Comparison of ENCODE assay signal across 21 cellular contexts in the genomic region with DNA sequence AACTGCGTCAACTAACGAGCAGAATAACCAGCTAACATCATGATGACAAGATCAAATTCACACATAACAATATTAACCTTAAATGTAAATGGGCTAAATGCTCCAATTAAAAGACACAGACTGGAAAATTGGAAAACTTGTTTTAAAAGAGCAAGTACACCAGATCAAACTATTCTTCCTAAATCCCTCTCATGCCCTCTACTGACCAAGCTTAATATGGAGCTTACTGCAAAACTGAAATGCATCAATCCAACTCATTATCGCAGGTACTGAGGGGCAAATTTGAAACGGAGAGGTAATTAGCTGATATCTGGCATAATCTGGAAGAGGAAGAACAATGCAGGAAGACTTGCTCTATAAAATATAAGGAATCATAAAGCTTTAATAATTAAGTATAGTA.
DNase-seq lines count a peak whose midpoint lies in the region; FAIRE-seq and TF ChIP-seq lines count a peak whose summit lies in the region.
"Had no signal": no experiment of that assay in that cellular context is flagged by ENCODE, and none has a peak within 500 bp of the region (broad histone marks: within the 10 kb centered on the region; RNA-seq: fewer than 3 reads in every experiment).

No MANE protein-coding gene starts in this region.

- no peaks in the 10 kb centered on the region for H3K79me2 ChIP-seq in Loucy (ENCODE audit: insufficient read depth, low read length)
- H3K79me2 ChIP-seq in astrocyte (ENCODE audit: insufficient read depth, low read length) = no peaks in the 10 kb centered on the region

- H3K27me3 Mint-ChIP-seq in astrocyte (ENCODE audit: low read depth, unreplicated experiment) (no peaks in the 10 kb centered on the region), progenitor cell of endocrine pancreas (no peaks in the 10 kb centered on the region)
- H3K27me3 Mint-ChIP-seq: CD8-positive, alpha-beta memory T cell; central memory CD8-positive, alpha-beta T cell had no signal

- H3K4me3 Mint-ChIP-seq in astrocyte (ENCODE audit: unreplicated experiment) (no peak overlapping the region), progenitor cell of endocrine pancreas (ENCODE audit: low read depth) (no peak overlapping the region)
- H3K4me3 Mint-ChIP-seq: activated T-helper 1 cell treated with anti-CD3 and anti-CD28 coated beads, Interleukin-12 subunit alpha, Interleukin-12 subunit beta, Interleukin-2, Interleukin-4 antibody, amounts not matched to agents 30 ng/mL and 10 ng/mL and 1 ng/mL, durations not matched to agents 14 hours and 24 hours and 36 hours; CD8-positive, alpha-beta memory T cell; central memory CD8-positive, alpha-beta T cell had no signal

- H3K4me3 ChIP-seq in Loucy (ENCODE audit: low read length, poor library complexity, severe bottlenecking) (no peak overlapping the region), astrocyte (ENCODE audit: insufficient read depth, low read depth, low read length) (no peak overlapping the region), esophagus squamous epithelium (no peak overlapping the region), coronary artery (no peak overlapping the region)
- H3K4me3 ChIP-seq: uterus had no signal

- no peaks in the 10 kb centered on the region for H3K4me1 Mint-ChIP-seq in astrocyte (ENCODE audit: low read depth, unreplicated experiment)
- H3K4me1 Mint-ChIP-seq in progenitor cell of endocrine pancreas (ENCODE audit: low read depth) = no peaks in the 10 kb centered on the region
- H3K4me1 Mint-ChIP-seq: CD8-positive, alpha-beta memory T cell; central memory CD8-positive, alpha-beta T cell had no signal

- H3K36me3 ChIP-seq in Loucy (ENCODE audit: insufficient read depth, low read length) (no peaks in the 10 kb centered on the region), astrocyte (ENCODE audit: insufficient read depth, low read length) (no peaks in the 10 kb centered on the region), esophagus squamous epithelium (no peaks in the 10 kb centered on the region)
- H3K36me3 ChIP-seq: uterus had no signal

- H3K27me3 ChIP-seq in Loucy (ENCODE audit: insufficient read depth, low read length, poor library complexity, severe bottlenecking) (no peaks in the 10 kb centered on the region), astrocyte (ENCODE audit: insufficient read depth, low read length) (no peaks in the 10 kb centered on the region), esophagus squamous epithelium (no peaks in the 10 kb centered on the region)
- H3K27me3 ChIP-seq: uterus had no signal

- H3K27ac ChIP-seq in astrocyte (ENCODE audit: low read depth, low read length) (no peak overlapping the region), esophagus squamous epithelium (no peak overlapping the region), coronary artery (no peak overlapping the region)
- H3K27ac ChIP-seq: uterus had no signal

- no peaks in the 10 kb centered on the region for H3K9me2 ChIP-seq in Loucy (replicated peaks; ENCODE audit: low read depth, low read length)

- H3K4me1 ChIP-seq in Loucy (ENCODE audit: insufficient read depth, low read length, poor library complexity, severe bottlenecking) = no peaks in the 10 kb centered on the region
- no peaks in the 10 kb centered on the region for H3K4me1 ChIP-seq in astrocyte (ENCODE audit: insufficient read depth, low read length)
- H3K4me1 ChIP-seq in esophagus squamous epithelium = no peaks in the 10 kb centered on the region
- H3K4me1 ChIP-seq: uterus had no signal

- 90% methylated on average over 4 of the region's 4 CpGs for WGBS in esophagus squamous epithelium, 2 donors

- H3K4me2 ChIP-seq in Loucy (ENCODE audit: low read depth, low read length, poor library complexity, severe bottlenecking) (no peak overlapping the region), astrocyte (ENCODE audit: low read length) (no peak overlapping the region)

- H3K36me3 Mint-ChIP-seq in astrocyte (ENCODE audit: low read depth, unreplicated experiment) (no peaks in the 10 kb centered on the region), progenitor cell of endocrine pancreas (ENCODE audit: insufficient read depth) (no peaks in the 10 kb centered on the region)
- H3K36me3 Mint-ChIP-seq: CD8-positive, alpha-beta memory T cell had no signal

- DNase-seq in NCI-H748 (lab: John Stamatoyannopoulos, UW; ENCODE audit: unreplicated experiment) (peak; percentile 47), NCI-H748 treated with DMSO at 0.1 percent for 48 hours (lab: John Stamatoyannopoulos, UW) (no peak), astrocyte (ENCODE audit: low read depth) (no peak), progenitor cell of endocrine pancreas (ENCODE audit: low spot score, unreplicated experiment) (no peak), NCI-H82 (lab: John Stamatoyannopoulos, UW) (no peak), esophagus squamous epithelium (lab: John Stamatoyannopoulos, UW) (no peak), coronary artery (ENCODE audit: low spot score) (no peak)
- DNase-seq: CD8-positive, alpha-beta memory T cell; effector memory CD4-positive, alpha-beta T cell; hypothalamus; left cardiac atrium; MV-4-11; NCI-H345; occipital lobe; stimulated activated CD4-positive, alpha-beta T cell treated with anti-CD3 and anti-CD28 coated beads, Interleukin-1b, Interleukin-23, amount 100 ng/mL, for 48 hours; uterus had no signal

- H2AFZ ChIP-seq in Loucy (ENCODE audit: low read length) (no peak overlapping the region), astrocyte (ENCODE audit: low read depth, low read length) (no peak overlapping the region)

- TF ChIP-seq POLR2A in esophagus squamous epithelium (IDR thresholded peaks at IDR 0.05) = no peak

- H3F3A ChIP-seq in Loucy (ENCODE audit: low read depth) = no peaks in the 10 kb centered on the region

- peaks cover 3% of the 10 kb centered on the region for H3K9me3 Mint-ChIP-seq in astrocyte (ENCODE audit: unreplicated experiment)
- peaks cover 4% of the 10 kb centered on the region for H3K9me3 Mint-ChIP-seq in progenitor cell of endocrine pancreas (ENCODE audit: low read depth)

- H3K9ac ChIP-seq in Loucy (ENCODE audit: low read depth, low read length, poor library complexity, severe bottlenecking) (no peak overlapping the region), astrocyte (ENCODE audit: low read length) (no peak overlapping the region)

- TF ChIP-seq CTCF in Loucy (conservative IDR thresholded peaks at IDR 0.05; ENCODE audit: low read length) (peak; percentile 38), astrocyte (IDR thresholded peaks at IDR 0.05; ENCODE audit: insufficient read depth, low read depth, low read length) (peak; percentile 13), progenitor cell of endocrine pancreas (IDR thresholded peaks at IDR 0.05; ENCODE audit: unreplicated experiment) (peak; percentile 32), esophagus squamous epithelium (IDR thresholded peaks at IDR 0.05) (no peak), coronary artery (IDR thresholded peaks at IDR 0.05) (no peak)

- H4K20me1 ChIP-seq in Loucy (ENCODE audit: insufficient read depth, low read length, poor library complexity, severe bottlenecking) (no peaks in the 10 kb centered on the region), astrocyte (ENCODE audit: insufficient read depth, low read length) (no peaks in the 10 kb centered on the region)

- no peak overlapping the region for H3K27ac Mint-ChIP-seq in astrocyte (ENCODE audit: unreplicated experiment)
- H3K27ac Mint-ChIP-seq in progenitor cell of endocrine pancreas = no peak overlapping the region
- H3K27ac Mint-ChIP-seq: activated T-helper 1 cell treated with anti-CD3 and anti-CD28 coated beads, Interleukin-12 subunit alpha, Interleukin-12 subunit beta, Interleukin-2, Interleukin-4 antibody, amounts not matched to agents 30 ng/mL and 10 ng/mL and 1 ng/mL, durations not matched to agents 14 hours and 24 hours and 36 hours; CD8-positive, alpha-beta memory T cell had no signal

- intact Hi-C loops in esophagus squamous epithelium (cut with DNase I) = no loop called here

- FAIRE-seq in astrocyte (lab: Jason Lieb, UNC) = no peak
- FAIRE-seq: G401.6, GM12891 had no signal

- H3K9me3 ChIP-seq in Loucy (ENCODE audit: insufficient read depth, low read depth, low read length) = no peaks in the 10 kb centered on the region
- no peaks in the 10 kb centered on the region for H3K9me3 ChIP-seq in astrocyte (ENCODE audit: insufficient read depth, low read depth, low read length)
- no peaks in the 10 kb centered on the region for H3K9me3 ChIP-seq in esophagus squamous epithelium
- H3K9me3 ChIP-seq: uterus had no signal

Comparison
In these comparisons a context has a peak if more than half of its experiments do, and no peak if none do; other contexts are left out.
1. CTCF ChIP-seq: peak in Loucy (single experiment), astrocyte (single experiment) and progenitor cell of endocrine pancreas (single experiment); none in esophagus squamous epithelium (0 of 6) and coronary artery (single experiment).